8 cellular contexts compared by ENCODE assay signal in the genomic region with DNA sequence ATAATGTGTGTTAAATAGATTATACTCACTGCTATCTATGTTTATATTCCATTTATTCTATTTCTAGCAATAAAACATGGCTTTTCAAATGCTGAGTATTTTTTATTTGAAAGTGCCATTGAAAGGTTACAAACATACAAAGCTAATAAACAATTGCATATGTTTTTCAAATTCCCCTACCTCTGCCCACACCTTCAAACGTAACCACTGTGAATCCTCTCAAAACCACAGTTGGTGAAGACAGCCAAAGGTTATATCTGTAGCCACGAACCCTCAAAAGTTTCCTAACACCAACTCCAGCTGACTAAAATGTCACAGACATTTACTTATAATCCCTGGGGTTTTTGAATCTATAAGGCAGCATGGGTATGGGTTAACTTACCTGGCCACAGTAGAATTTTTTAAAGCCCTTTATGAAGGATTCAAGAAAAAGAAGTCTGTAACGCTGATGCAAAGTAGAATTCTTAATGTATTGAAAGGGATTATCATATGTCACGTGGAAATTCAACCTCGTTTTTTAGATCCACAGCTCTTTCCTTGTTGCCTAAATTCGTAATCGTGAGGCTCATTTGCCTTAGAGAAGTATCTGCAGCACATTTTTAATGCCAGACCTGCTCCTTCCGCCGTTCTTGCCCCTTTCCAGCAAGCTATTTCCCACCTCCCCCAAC.
DNase-seq lines count a peak whose midpoint lies in the region; ATAC-seq and TF ChIP-seq lines count a peak whose summit lies in the region.
"Had no signal": no experiment of that assay in that cellular context is flagged by ENCODE, and none has a peak within 500 bp of the region (broad histone marks: within the 10 kb centered on the region; RNA-seq: fewer than 3 reads in every experiment).

No MANE protein-coding gene starts in this region.

- H3K4me3 Mint-ChIP-seq in nephron = no peak overlapping the region

- peak; percentile 71 for ATAC-seq in GM18907 (IDR thresholded peaks at IDR 0.05; ENCODE audit: unreplicated experiment)
- peak; percentile 53 for ATAC-seq in GM21786 (IDR thresholded peaks at IDR 0.05; ENCODE audit: unreplicated experiment)
- peak; percentile 35 for ATAC-seq in HG03558 (IDR thresholded peaks at IDR 0.05; ENCODE audit: extremely low read depth, unreplicated experiment)
- ATAC-seq in psoas muscle = no peak

- H3K36me3 ChIP-seq in psoas muscle (ENCODE audit: insufficient read depth in 1 of 2, low read depth in 1 of 2) = no peaks in the 10 kb centered on the region
- no peaks in the 10 kb centered on the region for H3K36me3 ChIP-seq in spleen
- H3K36me3 ChIP-seq: neutrophil had no signal

- 61 to 67% (median 62%) methylated on average over 9 of the region's 9 CpGs for whole genome bisulfite sequencing in psoas muscle, 3 donors
- WGBS in spleen, 5 donors = 50 to 58% (median 56%) methylated on average over 9 of the region's 9 CpGs

- H3K4me1 ChIP-seq in psoas muscle (peaks cover 25% of the 10 kb centered on the region), spleen (peaks cover 22 to 30% (median 25%) of the 10 kb centered on the region in 6 donors)

- peak overlapping the region; percentile 66 to 96 (median 95) for H3K27ac Mint-ChIP-seq in nephron

- H3K9me3 ChIP-seq in psoas muscle (no peaks in the 10 kb centered on the region), spleen (no peaks in the 10 kb centered on the region)
- H3K9me3 ChIP-seq: neutrophil had no signal

- peaks cover 3% of the 10 kb centered on the region for H3K27me3 Mint-ChIP-seq in nephron (ENCODE audit: low read depth)

- H3K27ac ChIP-seq in psoas muscle (no peak overlapping the region), spleen (peak overlapping the region in 1 of 8 donors; percentile 15)
- H3K27ac ChIP-seq: neutrophil had no signal

- DNase-seq in psoas muscle = no peak
- DNase-seq in activated CD8-positive, alpha-beta memory T cell treated with anti-CD3 and anti-CD28 coated beads for 24 hours = no peak
- no peak for DNase-seq in spleen

- peaks cover 37% of the 10 kb centered on the region for H3K4me1 Mint-ChIP-seq in nephron

- intact Hi-C loops in psoas muscle (cut with DNase I) (no loop called here), spleen (cut with DNase I; ENCODE audit: low total_unique reads) (no loop called here)

- TF ChIP-seq POLR2A in spleen (IDR thresholded peaks at IDR 0.05) = no peak

- no peaks in the 10 kb centered on the region for H3K36me3 Mint-ChIP-seq in nephron (ENCODE audit: low read depth)

- no peak for TF ChIP-seq CTCF in nephron (IDR thresholded peaks at IDR 0.05; ENCODE audit: unreplicated experiment in 3 of 3)
- no peak for TF ChIP-seq CTCF in psoas muscle (IDR thresholded peaks at IDR 0.05)
- no peak for TF ChIP-seq CTCF in spleen (IDR thresholded peaks at IDR 0.05 in 8 of 11, conservative IDR thresholded peaks at IDR 0.05 in 3 of 11)

- H3K4me3 ChIP-seq in psoas muscle (no peak overlapping the region), spleen (no peak overlapping the region)

- H3K27me3 ChIP-seq in psoas muscle (ENCODE audit: insufficient read depth in 3 of 3, low read length in 2 of 3) (no peaks in the 10 kb centered on the region), spleen (replicated peaks in 1 of 7) (no peaks in the 10 kb centered on the region)
- H3K27me3 ChIP-seq: neutrophil had no signal

- H3K9me3 Mint-ChIP-seq in nephron = no peaks in the 10 kb centered on the region

Comparison
In these comparisons a context has a peak if more than half of its experiments do, and no peak if none do; other contexts are left out.
1. ATAC-seq: peak in GM18907 (single experiment), GM21786 (single experiment) and HG03558 (single experiment); none in psoas muscle (0 of 4).